1 cellular context compared by ENCODE assay signal in the genomic region with DNA sequence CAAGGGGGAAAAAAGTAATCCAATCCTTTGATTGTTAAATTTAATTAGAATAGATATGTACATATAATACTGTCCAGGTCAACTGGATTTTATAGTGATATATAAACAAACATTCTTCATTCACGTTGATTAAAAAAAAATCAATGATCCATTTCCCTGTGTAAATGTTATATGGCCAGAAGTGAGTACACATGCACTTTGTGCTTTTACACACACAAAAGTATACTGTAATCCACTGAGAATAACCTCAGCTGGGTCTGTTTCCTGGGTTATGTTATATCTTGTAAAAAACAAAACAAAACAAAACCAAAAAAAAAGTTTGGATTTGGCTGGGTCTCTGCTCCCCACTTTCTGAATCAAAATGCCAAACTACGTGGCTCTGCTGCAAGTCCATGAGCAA.
A peak's percentile ranks its signal among the peaks of the same experiment; 100 is the strongest.
TF ChIP-seq lines count a peak whose summit lies in the region.

No MANE protein-coding gene starts in this region.

TF ChIP-seq in HepG2, 621 proteins besides CTCF, POLR2A, EP300 and RAD21 (continued from another document and continues in another):
- TF ChIP-seq, protein P1, sequence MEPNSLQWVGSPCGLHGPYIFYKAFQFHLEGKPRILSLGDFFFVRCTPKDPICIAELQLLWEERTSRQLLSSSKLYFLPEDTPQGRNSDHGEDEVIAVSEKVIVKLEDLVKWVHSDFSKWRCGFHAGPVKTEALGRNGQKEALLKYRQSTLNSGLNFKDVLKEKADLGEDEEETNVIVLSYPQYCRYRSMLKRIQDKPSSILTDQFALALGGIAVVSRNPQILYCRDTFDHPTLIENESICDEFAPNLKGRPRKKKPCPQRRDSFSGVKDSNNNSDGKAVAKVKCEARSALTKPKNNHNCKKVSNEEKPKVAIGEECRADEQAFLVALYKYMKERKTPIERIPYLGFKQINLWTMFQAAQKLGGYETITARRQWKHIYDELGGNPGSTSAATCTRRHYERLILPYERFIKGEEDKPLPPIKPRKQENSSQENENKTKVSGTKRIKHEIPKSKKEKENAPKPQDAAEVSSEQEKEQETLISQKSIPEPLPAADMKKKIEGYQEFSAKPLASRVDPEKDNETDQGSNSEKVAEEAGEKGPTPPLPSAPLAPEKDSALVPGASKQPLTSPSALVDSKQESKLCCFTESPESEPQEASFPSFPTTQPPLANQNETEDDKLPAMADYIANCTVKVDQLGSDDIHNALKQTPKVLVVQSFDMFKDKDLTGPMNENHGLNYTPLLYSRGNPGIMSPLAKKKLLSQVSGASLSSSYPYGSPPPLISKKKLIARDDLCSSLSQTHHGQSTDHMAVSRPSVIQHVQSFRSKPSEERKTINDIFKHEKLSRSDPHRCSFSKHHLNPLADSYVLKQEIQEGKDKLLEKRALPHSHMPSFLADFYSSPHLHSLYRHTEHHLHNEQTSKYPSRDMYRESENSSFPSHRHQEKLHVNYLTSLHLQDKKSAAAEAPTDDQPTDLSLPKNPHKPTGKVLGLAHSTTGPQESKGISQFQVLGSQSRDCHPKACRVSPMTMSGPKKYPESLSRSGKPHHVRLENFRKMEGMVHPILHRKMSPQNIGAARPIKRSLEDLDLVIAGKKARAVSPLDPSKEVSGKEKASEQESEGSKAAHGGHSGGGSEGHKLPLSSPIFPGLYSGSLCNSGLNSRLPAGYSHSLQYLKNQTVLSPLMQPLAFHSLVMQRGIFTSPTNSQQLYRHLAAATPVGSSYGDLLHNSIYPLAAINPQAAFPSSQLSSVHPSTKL (CRISPR knock-in tag; IDR thresholded peaks at IDR 0.05): peak; percentile 38; the same call in 1 of the 2 replicates
- TF ChIP-seq NCOA2 (CRISPR knock-in tag; IDR thresholded peaks at IDR 0.05): 0 out of 2 replicates have a peak, but pooled peaks have one; percentile 10
- no peak for TF ChIP-seq ETV6 (CRISPR knock-in tag; conservative IDR thresholded peaks at IDR 0.05)
- TF ChIP-seq, protein P2, sequence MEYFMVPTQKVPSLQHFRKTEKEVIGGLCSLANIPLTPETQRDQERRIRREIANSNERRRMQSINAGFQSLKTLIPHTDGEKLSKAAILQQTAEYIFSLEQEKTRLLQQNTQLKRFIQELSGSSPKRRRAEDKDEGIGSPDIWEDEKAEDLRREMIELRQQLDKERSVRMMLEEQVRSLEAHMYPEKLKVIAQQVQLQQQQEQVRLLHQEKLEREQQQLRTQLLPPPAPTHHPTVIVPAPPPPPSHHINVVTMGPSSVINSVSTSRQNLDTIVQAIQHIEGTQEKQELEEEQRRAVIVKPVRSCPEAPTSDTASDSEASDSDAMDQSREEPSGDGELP (IDR thresholded peaks at IDR 0.05; ENCODE audit: borderline replicate concordance, low read depth): peak; percentile 62; the same call in 1 of the 2 replicates
- TF ChIP-seq FOXP1 (IDR thresholded peaks at IDR 0.05): no peak
- TF ChIP-seq FOXP1 (CRISPR knock-in tag; IDR thresholded peaks at IDR 0.05): peak; percentile 23; the same call in 1 of the 2 replicates
- TF ChIP-seq, protein P3, sequence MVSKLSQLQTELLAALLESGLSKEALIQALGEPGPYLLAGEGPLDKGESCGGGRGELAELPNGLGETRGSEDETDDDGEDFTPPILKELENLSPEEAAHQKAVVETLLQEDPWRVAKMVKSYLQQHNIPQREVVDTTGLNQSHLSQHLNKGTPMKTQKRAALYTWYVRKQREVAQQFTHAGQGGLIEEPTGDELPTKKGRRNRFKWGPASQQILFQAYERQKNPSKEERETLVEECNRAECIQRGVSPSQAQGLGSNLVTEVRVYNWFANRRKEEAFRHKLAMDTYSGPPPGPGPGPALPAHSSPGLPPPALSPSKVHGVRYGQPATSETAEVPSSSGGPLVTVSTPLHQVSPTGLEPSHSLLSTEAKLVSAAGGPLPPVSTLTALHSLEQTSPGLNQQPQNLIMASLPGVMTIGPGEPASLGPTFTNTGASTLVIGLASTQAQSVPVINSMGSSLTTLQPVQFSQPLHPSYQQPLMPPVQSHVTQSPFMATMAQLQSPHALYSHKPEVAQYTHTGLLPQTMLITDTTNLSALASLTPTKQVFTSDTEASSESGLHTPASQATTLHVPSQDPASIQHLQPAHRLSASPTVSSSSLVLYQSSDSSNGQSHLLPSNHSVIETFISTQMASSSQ (IDR thresholded peaks at IDR 0.05; ENCODE audit: low read depth): 0 out of 2 replicates have a peak, but pooled peaks have one; percentile 43
- TF ChIP-seq, protein P3 (CRISPR knock-in tag; IDR thresholded peaks at IDR 0.05; ENCODE audit: borderline replicate concordance): no peak
- TF ChIP-seq JUN (CRISPR knock-in tag; IDR thresholded peaks at IDR 0.05): no peak
- TF ChIP-seq PAX8 (CRISPR knock-in tag; IDR thresholded peaks at IDR 0.05; ENCODE audit: borderline replicate concordance): no peak
- peak; percentile 29; the same call in 1 of the 2 replicates for TF ChIP-seq ISL2 (CRISPR knock-in tag; IDR thresholded peaks at IDR 0.05)
- TF ChIP-seq TGIF2 (CRISPR knock-in tag; IDR thresholded peaks at IDR 0.05): no peak
- 0 out of 2 replicates have a peak, but pooled peaks have one; percentile 27 for TF ChIP-seq MIXL1 (CRISPR knock-in tag; IDR thresholded peaks at IDR 0.05)
- TF ChIP-seq CREM (IDR thresholded peaks at IDR 0.05): peak; percentile 44
- TF ChIP-seq CREM (CRISPR knock-in tag; IDR thresholded peaks at IDR 0.05): no peak
- 0 out of 2 replicates have a peak, but pooled peaks have one; percentile 5 for TF ChIP-seq ZBTB42 (CRISPR knock-in tag; IDR thresholded peaks at IDR 0.05)
- TF ChIP-seq, protein P4, sequence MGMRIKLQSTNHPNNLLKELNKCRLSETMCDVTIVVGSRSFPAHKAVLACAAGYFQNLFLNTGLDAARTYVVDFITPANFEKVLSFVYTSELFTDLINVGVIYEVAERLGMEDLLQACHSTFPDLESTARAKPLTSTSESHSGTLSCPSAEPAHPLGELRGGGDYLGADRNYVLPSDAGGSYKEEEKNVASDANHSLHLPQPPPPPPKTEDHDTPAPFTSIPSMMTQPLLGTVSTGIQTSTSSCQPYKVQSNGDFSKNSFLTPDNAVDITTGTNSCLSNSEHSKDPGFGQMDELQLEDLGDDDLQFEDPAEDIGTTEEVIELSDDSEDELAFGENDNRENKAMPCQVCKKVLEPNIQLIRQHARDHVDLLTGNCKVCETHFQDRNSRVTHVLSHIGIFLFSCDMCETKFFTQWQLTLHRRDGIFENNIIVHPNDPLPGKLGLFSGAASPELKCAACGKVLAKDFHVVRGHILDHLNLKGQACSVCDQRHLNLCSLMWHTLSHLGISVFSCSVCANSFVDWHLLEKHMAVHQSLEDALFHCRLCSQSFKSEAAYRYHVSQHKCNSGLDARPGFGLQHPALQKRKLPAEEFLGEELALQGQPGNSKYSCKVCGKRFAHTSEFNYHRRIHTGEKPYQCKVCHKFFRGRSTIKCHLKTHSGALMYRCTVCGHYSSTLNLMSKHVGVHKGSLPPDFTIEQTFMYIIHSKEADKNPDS (CRISPR knock-in tag; IDR thresholded peaks at IDR 0.05): no peak
- no peak for TF ChIP-seq ZBTB21 (CRISPR knock-in tag; IDR thresholded peaks at IDR 0.05)
- TF ChIP-seq TOPORS (CRISPR knock-in tag; IDR thresholded peaks at IDR 0.05): no peak
- no peak for TF ChIP-seq IKZF1 (IDR thresholded peaks at IDR 0.05)
- 0 out of 2 replicates have a peak, but pooled peaks have one; percentile 12 for TF ChIP-seq HDAC1 (CRISPR knock-in tag; IDR thresholded peaks at IDR 0.05)
- TF ChIP-seq ZNF264 (CRISPR knock-in tag; IDR thresholded peaks at IDR 0.05): no peak
- TF ChIP-seq, protein P5, sequence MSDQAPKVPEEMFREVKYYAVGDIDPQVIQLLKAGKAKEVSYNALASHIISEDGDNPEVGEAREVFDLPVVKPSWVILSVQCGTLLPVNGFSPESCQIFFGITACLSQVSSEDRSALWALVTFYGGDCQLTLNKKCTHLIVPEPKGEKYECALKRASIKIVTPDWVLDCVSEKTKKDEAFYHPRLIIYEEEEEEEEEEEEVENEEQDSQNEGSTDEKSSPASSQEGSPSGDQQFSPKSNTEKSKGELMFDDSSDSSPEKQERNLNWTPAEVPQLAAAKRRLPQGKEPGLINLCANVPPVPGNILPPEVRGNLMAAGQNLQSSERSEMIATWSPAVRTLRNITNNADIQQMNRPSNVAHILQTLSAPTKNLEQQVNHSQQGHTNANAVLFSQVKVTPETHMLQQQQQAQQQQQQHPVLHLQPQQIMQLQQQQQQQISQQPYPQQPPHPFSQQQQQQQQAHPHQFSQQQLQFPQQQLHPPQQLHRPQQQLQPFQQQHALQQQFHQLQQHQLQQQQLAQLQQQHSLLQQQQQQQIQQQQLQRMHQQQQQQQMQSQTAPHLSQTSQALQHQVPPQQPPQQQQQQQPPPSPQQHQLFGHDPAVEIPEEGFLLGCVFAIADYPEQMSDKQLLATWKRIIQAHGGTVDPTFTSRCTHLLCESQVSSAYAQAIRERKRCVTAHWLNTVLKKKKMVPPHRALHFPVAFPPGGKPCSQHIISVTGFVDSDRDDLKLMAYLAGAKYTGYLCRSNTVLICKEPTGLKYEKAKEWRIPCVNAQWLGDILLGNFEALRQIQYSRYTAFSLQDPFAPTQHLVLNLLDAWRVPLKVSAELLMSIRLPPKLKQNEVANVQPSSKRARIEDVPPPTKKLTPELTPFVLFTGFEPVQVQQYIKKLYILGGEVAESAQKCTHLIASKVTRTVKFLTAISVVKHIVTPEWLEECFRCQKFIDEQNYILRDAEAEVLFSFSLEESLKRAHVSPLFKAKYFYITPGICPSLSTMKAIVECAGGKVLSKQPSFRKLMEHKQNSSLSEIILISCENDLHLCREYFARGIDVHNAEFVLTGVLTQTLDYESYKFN (CRISPR knock-in tag; conservative IDR thresholded peaks at IDR 0.05): peak; percentile 91
- TF ChIP-seq, protein P6, sequence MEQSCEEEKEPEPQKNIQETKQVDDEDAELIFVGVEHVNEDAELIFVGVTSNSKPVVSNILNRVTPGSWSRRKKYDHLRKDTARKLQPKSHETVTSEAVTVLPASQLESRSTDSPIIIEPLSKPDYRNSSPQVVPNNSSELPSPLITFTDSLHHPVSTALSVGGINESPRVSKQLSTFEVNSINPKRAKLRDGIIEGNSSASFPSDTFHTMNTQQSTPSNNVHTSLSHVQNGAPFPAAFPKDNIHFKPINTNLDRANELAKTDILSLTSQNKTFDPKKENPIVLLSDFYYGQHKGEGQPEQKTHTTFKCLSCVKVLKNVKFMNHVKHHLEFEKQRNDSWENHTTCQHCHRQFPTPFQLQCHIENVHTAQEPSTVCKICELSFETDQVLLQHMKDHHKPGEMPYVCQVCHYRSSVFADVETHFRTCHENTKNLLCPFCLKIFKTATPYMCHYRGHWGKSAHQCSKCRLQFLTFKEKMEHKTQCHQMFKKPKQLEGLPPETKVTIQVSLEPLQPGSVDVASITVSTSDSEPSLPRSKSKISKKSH (CRISPR knock-in tag; IDR thresholded peaks at IDR 0.05; ENCODE audit: borderline replicate concordance): no peak
- TF ChIP-seq IKZF4 (CRISPR knock-in tag; IDR thresholded peaks at IDR 0.05; ENCODE audit: borderline replicate concordance, low read depth, not compliant biosample characterization): no peak
- TF ChIP-seq THAP11 (CRISPR knock-in tag; IDR thresholded peaks at IDR 0.05): no peak
- TF ChIP-seq FOXJ3 (CRISPR knock-in tag; IDR thresholded peaks at IDR 0.05; ENCODE audit: borderline replicate concordance): peak; percentile 69; the same call in 1 of the 2 replicates
- TF ChIP-seq ZNF350 (CRISPR knock-in tag; IDR thresholded peaks at IDR 0.05; ENCODE audit: borderline replicate concordance, low read depth): no peak
- peak; percentile 61 for TF ChIP-seq GATAD2A (CRISPR knock-in tag; IDR thresholded peaks at IDR 0.05)
- TF ChIP-seq, protein P7, sequence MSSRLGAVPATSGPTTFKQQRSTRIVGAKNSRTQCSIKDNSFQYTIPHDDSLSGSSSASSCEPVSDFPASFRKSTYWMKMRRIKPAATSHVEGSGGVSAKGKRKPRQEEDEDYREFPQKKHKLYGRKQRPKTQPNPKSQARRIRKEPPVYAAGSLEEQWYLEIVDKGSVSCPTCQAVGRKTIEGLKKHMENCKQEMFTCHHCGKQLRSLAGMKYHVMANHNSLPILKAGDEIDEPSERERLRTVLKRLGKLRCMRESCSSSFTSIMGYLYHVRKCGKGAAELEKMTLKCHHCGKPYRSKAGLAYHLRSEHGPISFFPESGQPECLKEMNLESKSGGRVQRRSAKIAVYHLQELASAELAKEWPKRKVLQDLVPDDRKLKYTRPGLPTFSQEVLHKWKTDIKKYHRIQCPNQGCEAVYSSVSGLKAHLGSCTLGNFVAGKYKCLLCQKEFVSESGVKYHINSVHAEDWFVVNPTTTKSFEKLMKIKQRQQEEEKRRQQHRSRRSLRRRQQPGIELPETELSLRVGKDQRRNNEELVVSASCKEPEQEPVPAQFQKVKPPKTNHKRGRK (CRISPR knock-in tag; IDR thresholded peaks at IDR 0.05): no peak
- TF ChIP-seq, protein P8, sequence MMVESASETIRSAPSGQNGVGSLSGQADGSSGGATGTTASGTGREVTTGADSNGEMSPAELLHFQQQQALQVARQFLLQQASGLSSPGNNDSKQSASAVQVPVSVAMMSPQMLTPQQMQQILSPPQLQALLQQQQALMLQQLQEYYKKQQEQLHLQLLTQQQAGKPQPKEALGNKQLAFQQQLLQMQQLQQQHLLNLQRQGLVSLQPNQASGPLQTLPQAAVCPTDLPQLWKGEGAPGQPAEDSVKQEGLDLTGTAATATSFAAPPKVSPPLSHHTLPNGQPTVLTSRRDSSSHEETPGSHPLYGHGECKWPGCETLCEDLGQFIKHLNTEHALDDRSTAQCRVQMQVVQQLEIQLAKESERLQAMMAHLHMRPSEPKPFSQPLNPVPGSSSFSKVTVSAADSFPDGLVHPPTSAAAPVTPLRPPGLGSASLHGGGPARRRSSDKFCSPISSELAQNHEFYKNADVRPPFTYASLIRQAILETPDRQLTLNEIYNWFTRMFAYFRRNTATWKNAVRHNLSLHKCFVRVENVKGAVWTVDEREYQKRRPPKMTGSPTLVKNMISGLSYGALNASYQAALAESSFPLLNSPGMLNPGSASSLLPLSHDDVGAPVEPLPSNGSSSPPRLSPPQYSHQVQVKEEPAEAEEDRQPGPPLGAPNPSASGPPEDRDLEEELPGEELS (CRISPR knock-in tag; IDR thresholded peaks at IDR 0.05): peak; percentile 38; the same call in 1 of the 2 replicates
- no peak for TF ChIP-seq CENPX (CRISPR knock-in tag; IDR thresholded peaks at IDR 0.05)
- peak; percentile 79; the same call in 1 of the 2 replicates for TF ChIP-seq MED1 (CRISPR knock-in tag; IDR thresholded peaks at IDR 0.05)
- no peak for TF ChIP-seq ZNF550 (CRISPR knock-in tag; IDR thresholded peaks at IDR 0.05; ENCODE audit: borderline replicate concordance)
- TF ChIP-seq SATB2 (CRISPR knock-in tag; IDR thresholded peaks at IDR 0.05): no peak
- no peak for TF ChIP-seq CBFB (CRISPR knock-in tag; IDR thresholded peaks at IDR 0.05)
